12 cellular contexts compared by ENCODE assay signal in genomic region chr22:25406510-25407210, GRCh38.
DNase-seq lines count a peak whose midpoint lies in the region; ATAC-seq and TF ChIP-seq lines count a peak whose summit lies in the region.
"Had no signal": no experiment of that assay in that cellular context is flagged by ENCODE, and none has a peak within 500 bp of the region (broad histone marks: within the 10 kb centered on the region; RNA-seq: fewer than 3 reads in every experiment).

No MANE protein-coding gene starts in this region.

- no peaks in the 10 kb centered on the region for H3K9me3 Mint-ChIP-seq in activated naive CD4-positive, alpha-beta T cell treated with anti-CD3 and anti-CD28 coated beads for 36 hours
- no peaks in the 10 kb centered on the region for H3K9me3 Mint-ChIP-seq in activated CD8-positive, alpha-beta T cell treated with anti-CD3 and anti-CD28 coated beads for 36 hours

- peaks cover 30% of the 10 kb centered on the region for H3K4me1 Mint-ChIP-seq in activated naive CD4-positive, alpha-beta T cell treated with anti-CD3 and anti-CD28 coated beads for 36 hours (ENCODE audit: low read depth)
- H3K4me1 Mint-ChIP-seq in activated CD8-positive, alpha-beta T cell treated with anti-CD3 and anti-CD28 coated beads for 36 hours (ENCODE audit: low read depth), result peaks cover 28% of the 10 kb centered on the region

- POLR2A ChIA-PET in activated CD8-positive, alpha-beta T cell treated with anti-CD3 and anti-CD28 coated beads for 36 hours (lab: Charles Lee), result no interaction called here

- no peaks in the 10 kb centered on the region for H3K27me3 Mint-ChIP-seq in activated naive CD4-positive, alpha-beta T cell treated with anti-CD3 and anti-CD28 coated beads for 36 hours (ENCODE audit: low read depth)
- H3K27me3 Mint-ChIP-seq in activated CD8-positive, alpha-beta T cell treated with anti-CD3 and anti-CD28 coated beads for 36 hours, result no peaks in the 10 kb centered on the region

- WGBS in gastroesophageal sphincter (ENCODE audit: low coverage in 1 of 2), 2 donors, result 85 to 97% methylated on average over 4 to 9 of the region's 10 CpGs

- H3K36me3 ChIP-seq in tibial artery (no peaks in the 10 kb centered on the region), gastroesophageal sphincter (no peaks in the 10 kb centered on the region), uterus (no peaks in the 10 kb centered on the region)
- H3K36me3 ChIP-seq: esophagus squamous epithelium, pancreas had no signal

- intact Hi-C loops in activated naive CD4-positive, alpha-beta T cell treated with anti-CD3 and anti-CD28 coated beads for 36 hours (cut with micrococcal nuclease), result no loop called here
- intact Hi-C loops in activated CD8-positive, alpha-beta T cell treated with anti-CD3 and anti-CD28 coated beads for 36 hours (cut with micrococcal nuclease), result no loop called here
- intact Hi-C loops in tibial artery (cut with DNase I; ENCODE audit: low total_unique reads) (no loop called here), uterus (cut with DNase I; ENCODE audit: low total_unique reads) (no loop called here)

- CTCF ChIA-PET in activated naive CD4-positive, alpha-beta T cell treated with anti-CD3 and anti-CD28 coated beads for 36 hours (lab: Charles Lee), result interaction anchor here (0.7 to 1.6 kb wide), 2 partner anchors 12 to 44 kb away, joined by 3 to 4 read pairs; no protein-coding TSS in a partner anchor
- CTCF ChIA-PET in activated CD8-positive, alpha-beta T cell treated with anti-CD3 and anti-CD28 coated beads for 36 hours (lab: Charles Lee), result no interaction called here

- H3K4me3 Mint-ChIP-seq in activated naive CD4-positive, alpha-beta T cell treated with anti-CD3 and anti-CD28 coated beads for 36 hours, result peak overlapping the region; percentile 71
- H3K4me3 Mint-ChIP-seq in activated CD8-positive, alpha-beta T cell treated with anti-CD3 and anti-CD28 coated beads for 36 hours, result peak overlapping the region; percentile 67

- H3K27ac Mint-ChIP-seq in activated naive CD4-positive, alpha-beta T cell treated with anti-CD3 and anti-CD28 coated beads for 36 hours, result no peak overlapping the region
- H3K27ac Mint-ChIP-seq in activated CD8-positive, alpha-beta T cell treated with anti-CD3 and anti-CD28 coated beads for 36 hours, result no peak overlapping the region

- no peak for TF ChIP-seq CTCF in activated CD8-positive, alpha-beta T cell treated with anti-CD3 and anti-CD28 coated beads for 36 hours (IDR thresholded peaks at IDR 0.05)
- TF ChIP-seq CTCF in tibial artery (IDR thresholded peaks at IDR 0.05) (no peak), gastroesophageal sphincter (IDR thresholded peaks at IDR 0.05) (no peak), uterus (IDR thresholded peaks at IDR 0.05) (no peak)

- TF ChIP-seq POLR2A in gastroesophageal sphincter (IDR thresholded peaks at IDR 0.05) (peak in 1 of 2 donors; percentile 17), uterus (IDR thresholded peaks at IDR 0.05) (no peak)

- H3K27me3 ChIP-seq in tibial artery (no peaks in the 10 kb centered on the region), gastroesophageal sphincter (no peaks in the 10 kb centered on the region), uterus (no peaks in the 10 kb centered on the region)
- H3K27me3 ChIP-seq: esophagus squamous epithelium, pancreas had no signal

- DNase-seq in activated naive CD4-positive, alpha-beta T cell treated with anti-CD3 and anti-CD28 coated beads for 36 hours, result no peak
- DNase-seq in activated naive CD4-positive, alpha-beta T cell treated with anti-CD3 and anti-CD28 coated beads, Interleukin-2, amount 50 U/mL, for 16 hours, result no peak
- DNase-seq in activated CD8-positive, alpha-beta T cell treated with anti-CD3 and anti-CD28 coated beads for 36 hours, result no peak
- DNase-seq in left kidney (ENCODE audit: low read depth, low spot score), result peak; percentile 32
- DNase-seq in tibial artery, result peak; percentile 58 to 79
- DNase-seq in NCI-H774 (lab: John Stamatoyannopoulos, UW), result no peak
- no peak for DNase-seq in uterus
- DNase-seq: esophagus squamous epithelium, NCI-H2107 had no signal

- no peaks in the 10 kb centered on the region for H3K36me3 Mint-ChIP-seq in activated naive CD4-positive, alpha-beta T cell treated with anti-CD3 and anti-CD28 coated beads for 36 hours (ENCODE audit: low read depth)
- H3K36me3 Mint-ChIP-seq in activated CD8-positive, alpha-beta T cell treated with anti-CD3 and anti-CD28 coated beads for 36 hours (ENCODE audit: low read depth), result peaks cover 6% of the 10 kb centered on the region

- H3K4me3 ChIP-seq in tibial artery (no peak overlapping the region), gastroesophageal sphincter (no peak overlapping the region), uterus (no peak overlapping the region)

- H3K27ac ChIP-seq in tibial artery (no peak overlapping the region), gastroesophageal sphincter (no peak overlapping the region), uterus (no peak overlapping the region)

- no peak for ATAC-seq in activated CD8-positive, alpha-beta T cell treated with anti-CD3 and anti-CD28 coated beads for 36 hours
- no peak for ATAC-seq in gastroesophageal sphincter
- ATAC-seq: activated CD4-positive, CD25-positive, alpha-beta regulatory T cell treated with anti-CD3 and anti-CD28 coated beads, Interleukin-2, amount 50 U/mL, for 24 hours had no signal

- peaks cover 0 to 31% (median 25%) of the 10 kb centered on the region in 4 donors for H3K4me1 ChIP-seq in tibial artery
- peaks cover 0 to 37% (median 15%) of the 10 kb centered on the region in 3 donors for H3K4me1 ChIP-seq in gastroesophageal sphincter
- no peaks in the 10 kb centered on the region for H3K4me1 ChIP-seq in uterus

- TF ChIP-seq EP300 in gastroesophageal sphincter (IDR thresholded peaks at IDR 0.05), result no peak

- H3K9me3 ChIP-seq in tibial artery, result no peaks in the 10 kb centered on the region
- no peaks in the 10 kb centered on the region for H3K9me3 ChIP-seq in gastroesophageal sphincter
- no peaks in the 10 kb centered on the region for H3K9me3 ChIP-seq in uterus
- H3K9me3 ChIP-seq: esophagus squamous epithelium, pancreas had no signal

Comparison
In these comparisons a context has a peak if more than half of its experiments do, and no peak if none do; other contexts are left out.
1. DNase-seq: peak in left kidney (single experiment) and tibial artery (2 of 2); none in activated naive CD4-positive, alpha-beta T cell treated with anti-CD3 and anti-CD28 coated beads for 36 hours (single experiment), activated naive CD4-positive, alpha-beta T cell treated with anti-CD3 and anti-CD28 coated beads, Interleukin-2, amount 50 U/mL, for 16 hours (single experiment), activated CD8-positive, alpha-beta T cell treated with anti-CD3 and anti-CD28 coated beads for 36 hours (single experiment), NCI-H774 (single experiment) and uterus (0 of 2).